Comparison of ENCODE assay signal across 8 cellular contexts in the genomic region with DNA sequence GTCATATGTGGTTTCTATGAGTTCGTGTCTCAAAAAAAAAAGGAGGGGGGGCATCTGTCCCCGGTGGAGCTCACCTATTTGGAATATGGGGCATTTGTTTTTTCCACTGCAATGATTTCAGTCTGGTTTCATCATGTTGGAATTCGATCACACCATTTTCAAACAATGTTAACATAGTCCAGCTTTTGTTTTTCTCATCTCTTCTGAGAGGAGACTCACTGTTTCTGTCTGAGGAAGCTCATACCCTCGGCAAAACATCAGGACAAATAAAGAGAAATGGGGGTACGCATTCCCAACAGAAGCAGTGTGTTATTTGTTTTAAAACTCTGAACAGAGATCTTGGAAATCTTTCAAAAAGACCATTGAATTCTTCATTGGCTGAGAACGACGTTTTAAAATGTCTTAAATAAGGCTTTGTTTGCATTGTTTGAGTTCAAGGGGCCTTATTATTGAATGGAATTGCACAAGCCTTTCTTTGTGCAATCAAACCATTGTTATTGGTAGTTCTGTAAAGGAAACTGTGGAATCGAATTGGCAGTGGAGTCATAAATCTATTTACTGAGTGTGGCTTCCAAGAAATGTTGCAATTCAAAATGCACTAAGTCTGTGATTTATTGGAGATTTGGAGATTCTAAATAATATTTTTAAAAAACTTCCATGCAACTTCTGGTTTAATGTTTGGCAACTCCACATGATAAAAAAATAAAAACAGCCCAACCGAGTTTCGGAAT.
DNase-seq lines count a peak whose midpoint lies in the region; ATAC-seq, FAIRE-seq and TF ChIP-seq lines count a peak whose summit lies in the region.

No MANE protein-coding gene starts in this region.

- FAIRE-seq in GM12892 (lab: Jason Lieb, UNC) (no peak), frontal cortex (lab: Jason Lieb, UNC) (peak; percentile 64)

- TF ChIP-seq POLR2A in GM12892 (IDR thresholded peaks at IDR 0.05; ENCODE audit: low read depth, low read length): peak; percentile 48; the same call in 1 of the 2 replicates

- no peak for DNase-seq in GM12892 (ENCODE audit: insufficient read length)
- DNase-seq in frontal cortex (ENCODE audit: low spot score in 2 of 2): peak in 1 of 2 donors; percentile 33
- peak; percentile 77 for DNase-seq in renal cortical epithelial cell (ENCODE audit: low read depth)

- ATAC-seq in SK-N-SH treated with all-trans-retinoic acid at 6 μM for 48 hours (no peak), HG02763 (IDR thresholded peaks at IDR 0.05; ENCODE audit: unreplicated experiment) (no peak), GM18909 (IDR thresholded peaks at IDR 0.05; ENCODE audit: poor library complexity, unreplicated experiment) (no peak), HG03442 (IDR thresholded peaks at IDR 0.05; ENCODE audit: unreplicated experiment) (no peak), HG02623 (IDR thresholded peaks at IDR 0.05; ENCODE audit: unreplicated experiment) (no peak)

TF ChIP-seq in SK-N-SH treated with all-trans-retinoic acid at 6 μM for 48 hours, 23 proteins besides CTCF, POLR2A, EP300 and RAD21:
- TF ChIP-seq, protein P1, sequence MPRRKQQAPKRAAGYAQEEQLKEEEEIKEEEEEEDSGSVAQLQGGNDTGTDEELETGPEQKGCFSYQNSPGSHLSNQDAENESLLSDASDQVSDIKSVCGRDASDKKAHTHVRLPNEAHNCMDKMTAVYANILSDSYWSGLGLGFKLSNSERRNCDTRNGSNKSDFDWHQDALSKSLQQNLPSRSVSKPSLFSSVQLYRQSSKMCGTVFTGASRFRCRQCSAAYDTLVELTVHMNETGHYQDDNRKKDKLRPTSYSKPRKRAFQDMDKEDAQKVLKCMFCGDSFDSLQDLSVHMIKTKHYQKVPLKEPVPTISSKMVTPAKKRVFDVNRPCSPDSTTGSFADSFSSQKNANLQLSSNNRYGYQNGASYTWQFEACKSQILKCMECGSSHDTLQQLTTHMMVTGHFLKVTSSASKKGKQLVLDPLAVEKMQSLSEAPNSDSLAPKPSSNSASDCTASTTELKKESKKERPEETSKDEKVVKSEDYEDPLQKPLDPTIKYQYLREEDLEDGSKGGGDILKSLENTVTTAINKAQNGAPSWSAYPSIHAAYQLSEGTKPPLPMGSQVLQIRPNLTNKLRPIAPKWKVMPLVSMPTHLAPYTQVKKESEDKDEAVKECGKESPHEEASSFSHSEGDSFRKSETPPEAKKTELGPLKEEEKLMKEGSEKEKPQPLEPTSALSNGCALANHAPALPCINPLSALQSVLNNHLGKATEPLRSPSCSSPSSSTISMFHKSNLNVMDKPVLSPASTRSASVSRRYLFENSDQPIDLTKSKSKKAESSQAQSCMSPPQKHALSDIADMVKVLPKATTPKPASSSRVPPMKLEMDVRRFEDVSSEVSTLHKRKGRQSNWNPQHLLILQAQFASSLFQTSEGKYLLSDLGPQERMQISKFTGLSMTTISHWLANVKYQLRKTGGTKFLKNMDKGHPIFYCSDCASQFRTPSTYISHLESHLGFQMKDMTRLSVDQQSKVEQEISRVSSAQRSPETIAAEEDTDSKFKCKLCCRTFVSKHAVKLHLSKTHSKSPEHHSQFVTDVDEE (CRISPR knock-in tag; IDR thresholded peaks at IDR 0.05): no peak
- peak; percentile 68 for TF ChIP-seq ISL1 (CRISPR knock-in tag; IDR thresholded peaks at IDR 0.05)
